Comparison of ENCODE assay signal across 12 cellular contexts in genomic region chr9:82466616-82467251, GRCh38.
DNase-seq lines count a peak whose midpoint lies in the region; ATAC-seq and TF ChIP-seq lines count a peak whose summit lies in the region.
"Had no signal": no experiment of that assay in that cellular context is flagged by ENCODE, and none has a peak within 500 bp of the region (broad histone marks: within the 10 kb centered on the region; RNA-seq: fewer than 3 reads in every experiment).

No MANE protein-coding gene starts in this region.

- no peak for TF ChIP-seq POLR2A in GM18505 (IDR thresholded peaks at IDR 0.05; ENCODE audit: borderline replicate concordance, extremely low read depth, insufficient read depth, insufficient read length)

- no peaks in the 10 kb centered on the region for H3K27me3 Mint-ChIP-seq in MCF 10A (ENCODE audit: insufficient read depth, unreplicated experiment)
- peaks cover 1% of the 10 kb centered on the region for H3K27me3 Mint-ChIP-seq in activated CD8-positive, alpha-beta T cell treated with anti-CD3 and anti-CD28 coated beads for 36 hours
- H3K27me3 Mint-ChIP-seq: natural killer cell treated with Interleukin-12 subunit alpha and Interleukin-12 subunit beta and Interleukin-15 and Interleukin-18, amount 100 ng/mL, for 72 hours had no signal

- H3K4me3 Mint-ChIP-seq in MCF 10A (ENCODE audit: unreplicated experiment) = no peak overlapping the region
- no peak overlapping the region for H3K4me3 Mint-ChIP-seq in activated CD8-positive, alpha-beta T cell treated with anti-CD3 and anti-CD28 coated beads for 36 hours
- H3K4me3 Mint-ChIP-seq: natural killer cell treated with Interleukin-12 subunit alpha and Interleukin-12 subunit beta and Interleukin-15 and Interleukin-18, amount 100 ng/mL, for 72 hours had no signal

- no peaks in the 10 kb centered on the region for H3K9me3 ChIP-seq in mucosa of descending colon

- H3K4me1 ChIP-seq in mucosa of descending colon (ENCODE audit: low read depth) = no peaks in the 10 kb centered on the region

- DNase-seq in Ammon's horn (ENCODE audit: low spot score) = peak; percentile 4
- peak; percentile 14 to 60 for DNase-seq in NCI-H446 (lab: John Stamatoyannopoulos, UW)
- peak; percentile 26 for DNase-seq in epithelial cell of esophagus (ENCODE audit: low read depth)
- DNase-seq in mucosa of descending colon = peak in 1 of 3 donors; percentile 23
- no peak for DNase-seq in germinal center (ENCODE audit: low spot score)
- no peak for DNase-seq in MCF 10A (ENCODE audit: unreplicated experiment)
- DNase-seq in activated CD8-positive, alpha-beta T cell treated with anti-CD3 and anti-CD28 coated beads for 36 hours = no peak
- DNase-seq: activated gamma-delta T cell treated with Interleukin-2 at 50 U/mL for 16 hours, erythroblast, NCI-H226 had no signal

- TF ChIP-seq CTCF in epithelial cell of esophagus (IDR thresholded peaks at IDR 0.05; ENCODE audit: insufficient read depth, low read depth, low read length, missing control alignments) (peak; percentile 20), mucosa of descending colon (IDR thresholded peaks at IDR 0.05) (no peak), MCF 10A (IDR thresholded peaks at IDR 0.05; ENCODE audit: unreplicated experiment) (no peak)
- TF ChIP-seq CTCF in activated CD8-positive, alpha-beta T cell treated with anti-CD3 and anti-CD28 coated beads for 36 hours (IDR thresholded peaks at IDR 0.05) = no peak

- no peak overlapping the region for H3K4me3 ChIP-seq in epithelial cell of esophagus (ENCODE audit: low read length)
- no peak overlapping the region for H3K4me3 ChIP-seq in mucosa of descending colon

- H3K27ac Mint-ChIP-seq in MCF 10A (ENCODE audit: low read depth, unreplicated experiment) = no peak overlapping the region
- no peak overlapping the region for H3K27ac Mint-ChIP-seq in activated CD8-positive, alpha-beta T cell treated with anti-CD3 and anti-CD28 coated beads for 36 hours
- H3K27ac Mint-ChIP-seq: natural killer cell treated with Interleukin-12 subunit alpha and Interleukin-12 subunit beta and Interleukin-15 and Interleukin-18, amount 100 ng/mL, for 72 hours had no signal

- CTCF ChIA-PET in MCF 10A (lab: Yijun Ruan, JAX) = interaction anchor here (0.6 to 0.7 kb wide), 2 partner anchors 59 to 383 kb away, joined by 3 read pairs; no protein-coding TSS in a partner anchor
- CTCF ChIA-PET in activated CD8-positive, alpha-beta T cell treated with anti-CD3 and anti-CD28 coated beads for 36 hours (lab: Charles Lee) = no interaction called here

- intact Hi-C loops in mucosa of descending colon (cut with DNase I, micrococcal nuclease) (no loop called here), MCF 10A (cut with micrococcal nuclease) (no loop called here)
- intact Hi-C loops in activated CD8-positive, alpha-beta T cell treated with anti-CD3 and anti-CD28 coated beads for 36 hours (cut with micrococcal nuclease) = no loop called here

- no peaks in the 10 kb centered on the region for H3K36me3 Mint-ChIP-seq in MCF 10A (ENCODE audit: insufficient read depth, unreplicated experiment)
- no peaks in the 10 kb centered on the region for H3K36me3 Mint-ChIP-seq in activated CD8-positive, alpha-beta T cell treated with anti-CD3 and anti-CD28 coated beads for 36 hours (ENCODE audit: low read depth)
- H3K36me3 Mint-ChIP-seq: natural killer cell treated with Interleukin-12 subunit alpha and Interleukin-12 subunit beta and Interleukin-15 and Interleukin-18, amount 100 ng/mL, for 72 hours had no signal

- no TSS peak for BruUV-seq in MCF 10A (replicated peaks; lab: Mats Ljungman, UMichigan)

- H3K9me3 Mint-ChIP-seq in MCF 10A (ENCODE audit: unreplicated experiment) = no peaks in the 10 kb centered on the region
- no peaks in the 10 kb centered on the region for H3K9me3 Mint-ChIP-seq in activated CD8-positive, alpha-beta T cell treated with anti-CD3 and anti-CD28 coated beads for 36 hours

- POLR2A ChIA-PET in MCF 10A (lab: Yijun Ruan, JAX) = no interaction called here
- POLR2A ChIA-PET in activated CD8-positive, alpha-beta T cell treated with anti-CD3 and anti-CD28 coated beads for 36 hours (lab: Charles Lee) = no interaction called here

- no peaks in the 10 kb centered on the region for H3K36me3 ChIP-seq in mucosa of descending colon (ENCODE audit: low read depth)

- peak; percentile 51 for ATAC-seq in mucosa of descending colon
- no peak for ATAC-seq in GM18505 (IDR thresholded peaks at IDR 0.05; ENCODE audit: unreplicated experiment)
- ATAC-seq in activated CD8-positive, alpha-beta T cell treated with anti-CD3 and anti-CD28 coated beads for 36 hours = no peak
- ATAC-seq: natural killer cell treated with Interleukin-12 subunit alpha and Interleukin-12 subunit beta and Interleukin-15 and Interleukin-18, amount 100 ng/mL, for 72 hours had no signal

- no peaks in the 10 kb centered on the region for H3K4me1 Mint-ChIP-seq in MCF 10A (ENCODE audit: insufficient read depth, unreplicated experiment)
- no peaks in the 10 kb centered on the region for H3K4me1 Mint-ChIP-seq in activated CD8-positive, alpha-beta T cell treated with anti-CD3 and anti-CD28 coated beads for 36 hours (ENCODE audit: low read depth)

Comparison
In these comparisons a context has a peak if more than half of its experiments do, and no peak if none do; other contexts are left out.
1. DNase-seq: peak in Ammon's horn (single experiment), NCI-H446 (2 of 2) and epithelial cell of esophagus (single experiment); none in germinal center (single experiment), MCF 10A (single experiment) and activated CD8-positive, alpha-beta T cell treated with anti-CD3 and anti-CD28 coated beads for 36 hours (single experiment).